ENCODE assay signal across 10 cellular contexts in the genomic region with DNA sequence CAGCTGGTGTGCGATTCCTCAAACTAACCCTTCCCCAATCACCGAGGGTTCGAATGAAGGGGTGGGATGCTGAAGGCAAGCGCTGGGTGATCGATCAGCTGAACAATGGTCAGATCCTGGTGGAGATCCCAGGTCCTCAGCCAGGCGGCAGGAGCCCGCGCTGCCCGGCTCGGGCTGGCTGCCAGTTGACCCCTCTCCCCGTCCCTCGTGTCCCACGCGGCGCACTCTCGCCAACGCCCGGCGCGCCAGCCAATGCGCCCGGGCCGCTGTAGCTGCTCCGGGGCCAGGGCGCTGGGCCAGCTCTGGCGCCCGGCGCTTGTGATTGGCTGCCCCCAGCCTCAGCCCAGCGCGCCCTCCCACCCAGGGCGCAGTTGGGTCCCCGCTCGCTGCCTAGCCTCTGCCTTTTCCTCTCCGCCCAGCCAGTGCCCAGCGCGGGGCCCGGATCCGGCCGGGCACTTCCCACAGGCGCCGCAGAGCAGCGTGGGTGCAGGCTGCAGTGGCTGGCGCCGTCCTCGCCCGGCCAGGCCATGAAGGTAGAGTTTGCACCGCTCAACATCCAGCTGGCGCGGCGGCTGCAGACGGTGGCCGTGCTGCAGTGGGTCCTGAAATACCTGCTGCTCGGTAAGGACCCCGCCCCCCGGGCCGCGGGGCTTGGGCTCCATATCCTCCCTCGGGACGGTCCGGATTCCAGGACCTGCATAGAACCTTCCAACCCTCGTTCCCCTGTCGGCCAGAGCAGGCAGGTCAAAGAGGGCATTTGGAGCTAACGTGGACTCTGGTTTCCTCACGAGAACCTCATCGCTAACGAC. TPM values are rescaled to one million over a fixed set of nuclear protein-coding genes. Genes with fewer than 3 reads are reported as not detected.
A peak's percentile ranks its signal among the peaks of the same experiment; 100 is the strongest.
DNase-seq lines count a peak whose midpoint lies in the region; ATAC-seq and TF ChIP-seq lines count a peak whose summit lies in the region.
"Had no signal": no experiment of that assay in that cellular context is flagged by ENCODE, and none has a peak within 500 bp of the region (broad histone marks: within the 10 kb centered on the region; RNA-seq: fewer than 3 reads in every experiment).

A gene with protein sequence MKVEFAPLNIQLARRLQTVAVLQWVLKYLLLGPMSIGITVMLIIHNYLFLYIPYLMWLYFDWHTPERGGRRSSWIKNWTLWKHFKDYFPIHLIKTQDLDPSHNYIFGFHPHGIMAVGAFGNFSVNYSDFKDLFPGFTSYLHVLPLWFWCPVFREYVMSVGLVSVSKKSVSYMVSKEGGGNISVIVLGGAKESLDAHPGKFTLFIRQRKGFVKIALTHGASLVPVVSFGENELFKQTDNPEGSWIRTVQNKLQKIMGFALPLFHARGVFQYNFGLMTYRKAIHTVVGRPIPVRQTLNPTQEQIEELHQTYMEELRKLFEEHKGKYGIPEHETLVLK (plus strand): TSS at position 400 of the 809 bp plus-strand sequence. CDS start 128 bp downstream, at position 528.

- H3K27ac ChIP-seq in dorsolateral prefrontal cortex = peak within 1 kb of the TSS in 2 of 59 donors; percentile 38 to 52
- peak within 1 kb of the TSS; percentile 46 for H3K27ac ChIP-seq in lower lobe of right lung
- no peak within 1 kb of the TSS for H3K27ac ChIP-seq in stomach smooth muscle (ENCODE audit: low read length)
- H3K27ac ChIP-seq: BLaER1, SK-N-MC had no signal

- H3K4me1 ChIP-seq in lower lobe of right lung (peaks cover 13% of the 10 kb centered on the region), stomach smooth muscle (ENCODE audit: control insufficient read depth, insufficient read depth, low read length) (peaks cover 10% of the 10 kb centered on the region)
- H3K4me1 ChIP-seq: BLaER1 had no signal

- ATAC-seq in lower lobe of right lung = peak; percentile 86 to 89
- no peak for ATAC-seq in GM18873 (IDR thresholded peaks at IDR 0.05; ENCODE audit: low FRiP score, unreplicated experiment)

- peak within 1 kb of the TSS; percentile 43 to 78 (median 67) for H3K4me3 ChIP-seq in dorsolateral prefrontal cortex
- peak within 1 kb of the TSS; percentile 57 for H3K4me3 ChIP-seq in lower lobe of right lung
- H3K4me3 ChIP-seq in stomach smooth muscle (ENCODE audit: low read length in 2 of 2) = peak within 1 kb of the TSS; percentile 31 to 69
- H3K4me3 ChIP-seq: BLaER1, SK-N-MC had no signal

- H3K9ac ChIP-seq in stomach smooth muscle (ENCODE audit: low read length in 2 of 2) = no peak within 1 kb of the TSS
- H3K9ac ChIP-seq: BLaER1 had no signal

- H3K27me3 ChIP-seq in dorsolateral prefrontal cortex = peaks cover 0 to 2% (median 0%) of the 10 kb centered on the region in 45 donors
- peaks cover 11% of the 10 kb centered on the region for H3K27me3 ChIP-seq in lower lobe of right lung (ENCODE audit: low read depth)
- H3K27me3 ChIP-seq in stomach smooth muscle (ENCODE audit: control insufficient read depth in 1 of 2, insufficient read depth in 2 of 2, low read length in 2 of 2) = peaks cover 5% of the 10 kb centered on the region in 2 donors
- H3K27me3 ChIP-seq: BLaER1 had no signal

- TF ChIP-seq CTCF in dorsolateral prefrontal cortex (IDR thresholded peaks at IDR 0.05 in 54 of 56, conservative IDR thresholded peaks at IDR 0.05 in 2 of 56; ENCODE audit: low read depth in 1 of 56, partially characterized antibody in 56 of 56) = peak in 4 of 56 donors; percentile 8 to 18 (median 12)
- TF ChIP-seq CTCF in lower lobe of right lung (IDR thresholded peaks at IDR 0.05) = no peak

- DNase-seq in NCI-H1417 (lab: John Stamatoyannopoulos, UW) (peak in 2 of 3 experiments; percentile 30 to 34), NCI-H1417 treated with DMSO at 0.1 percent for 48 hours (lab: John Stamatoyannopoulos, UW) (no peak), NCI-H2227 (lab: John Stamatoyannopoulos, UW; ENCODE audit: unreplicated experiment) (peak; percentile 55), dorsolateral prefrontal cortex (peak in 7 of 10 donors; percentile 9 to 66 (median 35)), lower lobe of right lung (peak; percentile 76)
- no peak for DNase-seq in activated naive CD4-positive, alpha-beta T cell (lab: John Stamatoyannopoulos, UW)

- no peaks in the 10 kb centered on the region for H3K9me3 ChIP-seq in lower lobe of right lung
- no peaks in the 10 kb centered on the region for H3K9me3 ChIP-seq in stomach smooth muscle (ENCODE audit: control insufficient read depth in 2 of 2, low read length in 2 of 2)

- H3K36me3 ChIP-seq in lower lobe of right lung (no peaks in the 10 kb centered on the region), stomach smooth muscle (ENCODE audit: control insufficient read depth in 2 of 2, insufficient read depth in 2 of 2, low read length in 2 of 2) (no peaks in the 10 kb centered on the region)
- H3K36me3 ChIP-seq: BLaER1 had no signal

- intact Hi-C loops in dorsolateral prefrontal cortex (cut with DNase I) (no loop called here), lower lobe of right lung (cut with DNase I) (no loop called here)

RNA-seq across cellular contexts. Expression of the gene that starts here (rescaled TPM):
- 1 to 10 TPM in 32 of 120 experiments, under 1 TPM in 59, not detected in 29; 0.44 to 3.4 (median 0.85) TPM for total RNA-seq in dorsolateral prefrontal cortex
- 3.2 TPM for total RNA-seq in lower lobe of right lung

Comparison
In these comparisons a context has a peak if more than half of its experiments do, and no peak if none do; other contexts are left out.
1. DNase-seq: peak in NCI-H1417 (2 of 3), NCI-H2227 (single experiment), dorsolateral prefrontal cortex (7 of 10) and lower lobe of right lung (single experiment); none in NCI-H1417 treated with DMSO at 0.1 percent for 48 hours (single experiment) and activated naive CD4-positive, alpha-beta T cell (0 of 4).
2. Peak in every context shown above with its lines, with median percentiles within 50 percentile points of each other: H3K4me3 ChIP-seq.